In the genomic region with DNA sequence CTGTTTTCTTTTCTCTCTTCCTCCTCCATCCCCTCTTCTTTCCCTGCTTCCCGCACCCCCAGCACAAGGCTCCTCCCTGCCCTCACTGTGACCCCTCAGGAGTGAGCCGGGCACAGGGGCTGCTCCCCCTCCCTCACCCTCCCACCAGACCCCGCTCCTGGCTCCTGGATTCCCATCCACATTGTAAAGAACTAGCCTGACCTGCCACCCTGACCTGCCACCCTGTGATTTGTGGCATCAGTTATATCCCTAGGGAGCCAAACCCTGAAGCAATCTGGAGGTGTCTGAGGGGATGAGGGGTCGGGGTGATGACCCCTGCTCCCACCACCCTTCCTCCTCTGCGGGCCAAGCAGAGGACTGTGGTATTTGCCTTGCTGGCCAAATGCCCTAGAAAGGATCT, we compare ENCODE assay signal across 22 cellular contexts.
DNase-seq lines count a peak whose midpoint lies in the region; ATAC-seq and TF ChIP-seq lines count a peak whose summit lies in the region.
"Had no signal": no experiment of that assay in that cellular context is flagged by ENCODE, and none has a peak within 500 bp of the region (broad histone marks: within the 10 kb centered on the region; RNA-seq: fewer than 3 reads in every experiment).

No MANE protein-coding gene starts in this region.

- TF ChIP-seq POLR2A in uterus (IDR thresholded peaks at IDR 0.05), result no peak

- H3K27ac ChIP-seq in substantia nigra (ENCODE audit: low read depth, low read length, poor library complexity, severe bottlenecking), result no peak overlapping the region
- H3K27ac ChIP-seq in uterus, result no peak overlapping the region
- H3K27ac ChIP-seq in caudate nucleus (ENCODE audit: low read depth, low read length), result no peak overlapping the region
- H3K27ac ChIP-seq: A549; BLaER1 treated with 17β-estradiol and CSF1 and Interleukin-3, amounts not matched to agents 10 nM and 100 nM had no signal

- no peak for TF ChIP-seq CTCF in nephron progenitor cell (IDR thresholded peaks at IDR 0.05)
- no peak for TF ChIP-seq CTCF in uterus (IDR thresholded peaks at IDR 0.05)

- no peaks in the 10 kb centered on the region for H3K9me3 ChIP-seq in uterus
- H3K9me3 ChIP-seq: A549, BE2C, HAP-1 had no signal

- H3K4me3 Mint-ChIP-seq in nephron progenitor cell, result no peak overlapping the region
- H3K4me3 Mint-ChIP-seq in stimulated activated naive B cell treated with anti-CD40 and anti-IgM and Interleukin-4, amounts not matched to agents 10 μg/mL and 1 μg/mL and 100 μg/mL, for 72 hours, result no peak overlapping the region
- H3K4me3 Mint-ChIP-seq: CD14-positive monocyte; CD4-positive, alpha-beta T cell; CD8-positive, alpha-beta memory T cell; GM23338 had no signal

- DNase-seq in H7 (peak; percentile 35), left kidney (ENCODE audit: low read depth, low spot score) (peak; percentile 39), nephron progenitor cell (peak; percentile 54), substantia nigra (lab: John Stamatoyannopoulos, UW) (no peak), uterus (no peak), caudate nucleus (lab: John Stamatoyannopoulos, UW) (no peak)
- DNase-seq in stimulated activated naive B cell treated with anti-CD40 and anti-IgM and Interleukin-4, amounts not matched to agents 10 μg/mL and 1 μg/mL and 100 μg/mL, for 72 hours, result no peak
- DNase-seq: 8988T; ACHN; AML-193; BE2C; Calu3; CD4-positive, alpha-beta T cell; CD8-positive, alpha-beta memory T cell; DMS53; DMS79 treated with DMSO at 0.1 percent for 48 hours; GF-D8 had no signal

- no peak for ATAC-seq in stimulated activated naive B cell treated with anti-CD40 and anti-IgM and Interleukin-4, amounts not matched to agents 10 μg/mL and 1 μg/mL and 100 μg/mL, for 72 hours (replicated peaks)
- ATAC-seq: A549, GM23338 had no signal

- no peaks in the 10 kb centered on the region for H3K4me1 ChIP-seq in uterus
- H3K4me1 ChIP-seq: A549, BE2C, HAP-1 had no signal

- H3K36me3 ChIP-seq in H7 (replicated peaks; ENCODE audit: control insufficient read depth, insufficient read depth, low read length), result no peaks in the 10 kb centered on the region
- no peaks in the 10 kb centered on the region for H3K36me3 ChIP-seq in uterus
- H3K36me3 ChIP-seq: BE2C; BLaER1 treated with 17β-estradiol and CSF1 and Interleukin-3, amounts not matched to agents 10 nM and 100 nM; HAP-1 had no signal

- no peak overlapping the region for H3K27ac Mint-ChIP-seq in nephron progenitor cell
- peak overlapping the region; percentile 43 for H3K27ac Mint-ChIP-seq in stimulated activated naive B cell treated with anti-CD40 and anti-IgM and Interleukin-4, amounts not matched to agents 10 μg/mL and 1 μg/mL and 100 μg/mL, for 72 hours
- H3K27ac Mint-ChIP-seq: CD14-positive monocyte; CD4-positive, alpha-beta T cell; CD8-positive, alpha-beta memory T cell; GM23338 had no signal

- peaks cover 17% of the 10 kb centered on the region for H3K9me3 Mint-ChIP-seq in nephron progenitor cell
- peaks cover 0 to 7% of the 10 kb centered on the region in 2 donors for H3K9me3 Mint-ChIP-seq in stimulated activated naive B cell treated with anti-CD40 and anti-IgM and Interleukin-4, amounts not matched to agents 10 μg/mL and 1 μg/mL and 100 μg/mL, for 72 hours
- H3K9me3 Mint-ChIP-seq: GM23338 had no signal

- intact Hi-C loops in uterus (cut with DNase I; ENCODE audit: low total_unique reads), result loop anchor here (10.0 kb wide), 1 partner anchor 1944 kb away; no protein-coding TSS in a partner anchor

- H3K27me3 Mint-ChIP-seq in nephron progenitor cell (ENCODE audit: low read depth, poor library complexity), result peaks cover 56% of the 10 kb centered on the region
- H3K27me3 Mint-ChIP-seq in stimulated activated naive B cell treated with anti-CD40 and anti-IgM and Interleukin-4, amounts not matched to agents 10 μg/mL and 1 μg/mL and 100 μg/mL, for 72 hours, result peaks cover 37 to 63% of the 10 kb centered on the region in 2 donors

- H3K27me3 ChIP-seq in H7 (ENCODE audit: control insufficient read depth, insufficient read depth, low read length), result peaks cover 4% of the 10 kb centered on the region; the same call in 1 of the 2 replicates
- H3K27me3 ChIP-seq in uterus, result no peaks in the 10 kb centered on the region
- H3K27me3 ChIP-seq: BE2C; BLaER1 treated with 17β-estradiol and CSF1 and Interleukin-3, amounts not matched to agents 10 nM and 100 nM had no signal

- peaks cover 8% of the 10 kb centered on the region for H3K36me3 Mint-ChIP-seq in nephron progenitor cell (ENCODE audit: low read depth)
- H3K36me3 Mint-ChIP-seq in stimulated activated naive B cell treated with anti-CD40 and anti-IgM and Interleukin-4, amounts not matched to agents 10 μg/mL and 1 μg/mL and 100 μg/mL, for 72 hours, result no peaks in the 10 kb centered on the region
- H3K36me3 Mint-ChIP-seq: CD14-positive monocyte; CD8-positive, alpha-beta memory T cell had no signal

- no peak overlapping the region for H3K4me3 ChIP-seq in H7 (ENCODE audit: insufficient read depth, low read depth, low read length)
- H3K4me3 ChIP-seq in uterus, result no peak overlapping the region
- H3K4me3 ChIP-seq: A549; BLaER1 treated with 17β-estradiol and CSF1 and Interleukin-3, amounts not matched to agents 10 nM and 100 nM; GM23338; HAP-1 had no signal

- peaks cover 52% of the 10 kb centered on the region for H3K4me1 Mint-ChIP-seq in nephron progenitor cell
- H3K4me1 Mint-ChIP-seq in stimulated activated naive B cell treated with anti-CD40 and anti-IgM and Interleukin-4, amounts not matched to agents 10 μg/mL and 1 μg/mL and 100 μg/mL, for 72 hours, result no peaks in the 10 kb centered on the region
- H3K4me1 Mint-ChIP-seq: CD14-positive monocyte; CD8-positive, alpha-beta memory T cell had no signal

Comparison
In these comparisons a context has a peak if more than half of its experiments do, and no peak if none do; other contexts are left out.
1. DNase-seq: peak in H7 (single experiment), left kidney (single experiment) and nephron progenitor cell (single experiment); none in stimulated activated naive B cell treated with anti-CD40 and anti-IgM and Interleukin-4, amounts not matched to agents 10 μg/mL and 1 μg/mL and 100 μg/mL, for 72 hours (single experiment), substantia nigra (0 of 49), uterus (0 of 2) and caudate nucleus (0 of 61).